19 cellular contexts compared by ENCODE assay signal in the genomic region with DNA sequence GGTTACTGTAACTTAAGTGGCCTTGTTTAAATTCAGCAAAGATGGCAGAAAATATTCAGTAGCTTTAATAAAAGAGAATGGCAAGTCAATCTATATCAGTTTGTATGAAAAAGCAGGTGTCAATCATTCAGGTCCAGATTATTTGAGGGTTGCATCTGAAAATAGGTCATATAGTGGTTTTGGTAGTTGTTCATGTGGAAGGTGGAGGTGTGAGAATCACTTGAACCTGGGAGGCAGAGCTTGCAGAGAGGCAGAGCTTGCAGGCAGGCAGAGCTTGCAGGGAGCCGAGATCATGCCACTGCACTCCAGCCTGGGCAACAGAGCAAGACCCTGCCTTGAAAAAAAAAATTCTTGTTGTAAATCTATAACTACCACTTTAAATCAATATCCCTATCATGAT.
"Had no signal": no experiment of that assay in that cellular context is flagged by ENCODE, and none has a peak within 500 bp of the region (broad histone marks: within the 10 kb centered on the region; RNA-seq: fewer than 3 reads in every experiment).

No MANE protein-coding gene starts in this region.

- H3K79me2 ChIP-seq: hepatocyte had no signal

- H3K9me3 ChIP-seq: ovary, right atrium auricular region, suprapubic skin, thyroid gland, upper lobe of left lung, uterus had no signal

- H3K4me3 Mint-ChIP-seq: dendritic cell treated with granulocyte-macrophage colony-stimulating factor and Interleukin-4, amounts not matched to agents 40 ng/mL and 50 ng/mL, for 4 days; neural crest cell had no signal

- H3K4me3 ChIP-seq: hepatocyte, lung, ovary, right atrium auricular region, suprapubic skin, thyroid gland, upper lobe of left lung, uterus had no signal

- H3K4me2 ChIP-seq: hepatocyte had no signal

- ATAC-seq: foreskin keratinocyte; left colon; left ventricle myocardium superior; stimulated activated naive CD8-positive, alpha-beta T cell treated with anti-CD3 and anti-CD28 coated beads, Interleukin-15, Interleukin-2, amounts not matched to agents 100 U/mL and 50 U/mL, for 24 hours had no signal

- H3K36me3 ChIP-seq: ovary, right atrium auricular region, suprapubic skin, thyroid gland, upper lobe of left lung, uterus had no signal

- H2AFZ ChIP-seq: hepatocyte had no signal

- H3K27me3 ChIP-seq: hepatocyte, ovary, right atrium auricular region, suprapubic skin, thyroid gland, upper lobe of left lung, uterus had no signal

- H3K9me3 Mint-ChIP-seq: dendritic cell treated with granulocyte-macrophage colony-stimulating factor and Interleukin-4, amounts not matched to agents 40 ng/mL and 50 ng/mL, for 4 days had no signal

- H3K27ac Mint-ChIP-seq: dendritic cell treated with granulocyte-macrophage colony-stimulating factor and Interleukin-4, amounts not matched to agents 40 ng/mL and 50 ng/mL, for 4 days had no signal

- H3K4me1 Mint-ChIP-seq: neural crest cell had no signal

- H3K27ac ChIP-seq: foreskin keratinocyte, hepatocyte, ovary, right atrium auricular region, suprapubic skin, thyroid gland, upper lobe of left lung, uterus had no signal

- H3K4me1 ChIP-seq: foreskin keratinocyte, right atrium auricular region, suprapubic skin, upper lobe of left lung, uterus had no signal

- DNase-seq: foreskin keratinocyte; head of caudate nucleus; left colon; left ventricle myocardium superior; mesenchymal stem cell; midbrain; ovary; small intestine; stimulated activated CD4-positive, alpha-beta T cell treated with anti-CD3 and anti-CD28 coated beads, Interleukin-12 subunit alpha, Interleukin-12 subunit beta, amount 100 ng/mL, for 4 hours; stimulated activated naive CD8-positive, alpha-beta T cell treated with anti-CD3 and anti-CD28 coated beads, Interleukin-15, Interleukin-2, amounts not matched to agents 100 U/mL and 50 U/mL, for 24 hours; thyroid gland; upper lobe of left lung; uterus had no signal
